Comparison of ENCODE assay signal across 14 cellular contexts in genomic region chr5:158878227-158878626, GRCh38.
"Had no signal": no experiment of that assay in that cellular context is flagged by ENCODE, and none has a peak within 500 bp of the region (broad histone marks: within the 10 kb centered on the region; RNA-seq: fewer than 3 reads in every experiment).

No MANE protein-coding gene starts in this region.

- H3K27ac ChIP-seq: cardiac muscle cell, left lung, neutrophil had no signal

- H3K9me3 Mint-ChIP-seq: activated T-helper 17 cell treated with anti-CD3 and anti-CD28 coated beads, Interleukin-2, amount 50 U/mL, for 72 hours; naive thymus-derived CD8-positive, alpha-beta T cell had no signal

- H3K36me3 Mint-ChIP-seq: naive thymus-derived CD8-positive, alpha-beta T cell had no signal

- ATAC-seq: activated T-helper 17 cell treated with anti-CD3 and anti-CD28 coated beads, Interleukin-2, amount 50 U/mL, for 72 hours; left lung; mucosa of descending colon; naive thymus-derived CD8-positive, alpha-beta T cell had no signal

- H3K36me3 ChIP-seq: cardiac muscle cell, left lung, neutrophil had no signal

- H3K4me3 ChIP-seq: cardiac muscle cell, left lung, mucosa of descending colon, testis had no signal

- DNase-seq: activated CD4-positive, alpha-beta T cell treated with anti-CD3 and anti-CD28 coated beads, Interleukin-2, amount 50 U/mL, for 1 hour; activated CD8-positive, alpha-beta memory T cell treated with anti-CD3 and anti-CD28 coated beads for 24 hours; activated naive CD4-positive, alpha-beta T cell treated with Interleukin-2 at 50 U/mL for 16 hours; erythroblast; left lung; mucosa of descending colon; naive thymus-derived CD8-positive, alpha-beta T cell; stimulated activated CD4-positive, alpha-beta T cell treated with anti-CD3 and anti-CD28 coated beads, Interleukin-4, amount 100 ng/mL, for 1 hour; stimulated activated naive CD4-positive, alpha-beta T cell treated with Interleukin-2 at 50 U/mL for 16 hours; SW 1271; testis had no signal

- H3K9me3 ChIP-seq: left lung, mucosa of descending colon, neutrophil, testis had no signal

- H3K4me3 Mint-ChIP-seq: activated T-helper 17 cell treated with anti-CD3 and anti-CD28 coated beads, Interleukin-2, amount 50 U/mL, for 72 hours; naive thymus-derived CD8-positive, alpha-beta T cell had no signal

- H3K27me3 ChIP-seq: cardiac muscle cell, neutrophil, testis had no signal

- H3K27ac Mint-ChIP-seq: activated T-helper 17 cell treated with anti-CD3 and anti-CD28 coated beads, Interleukin-2, amount 50 U/mL, for 72 hours had no signal
